ENCODE assay signal across 18 cellular contexts in the genomic region with DNA sequence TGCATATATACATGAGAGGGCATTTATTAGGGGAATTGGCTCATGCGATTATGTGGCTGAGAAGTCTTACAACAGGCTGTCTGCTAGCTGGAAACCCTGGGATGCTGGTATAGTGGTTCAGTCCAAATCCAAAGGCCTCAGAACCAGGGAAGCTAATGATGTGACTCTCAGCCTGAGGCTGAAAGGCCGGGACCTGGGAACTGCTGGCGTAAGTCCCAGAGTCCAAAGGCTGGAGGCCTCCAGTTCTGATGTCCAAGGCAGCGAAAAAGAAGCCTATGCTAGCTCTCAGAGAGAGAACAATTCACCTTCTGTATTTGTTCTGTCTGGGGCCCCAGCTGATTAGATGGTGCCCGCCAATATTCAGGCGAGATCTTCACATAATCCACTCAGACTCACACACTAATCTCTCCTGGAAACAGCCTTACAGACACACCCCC.
A peak's percentile ranks its signal among the peaks of the same experiment; 100 is the strongest.
DNase-seq lines count a peak whose midpoint lies in the region; ATAC-seq and TF ChIP-seq lines count a peak whose summit lies in the region.
"Had no signal": no experiment of that assay in that cellular context is flagged by ENCODE, and none has a peak within 500 bp of the region (broad histone marks: within the 10 kb centered on the region; RNA-seq: fewer than 3 reads in every experiment).

No MANE protein-coding gene starts in this region.

- H3K27me3 ChIP-seq in heart right ventricle, result no peaks in the 10 kb centered on the region
- H3K27me3 ChIP-seq: tibial artery had no signal

- no peak for TF ChIP-seq CTCF in heart right ventricle (IDR thresholded peaks at IDR 0.05)
- no peak for TF ChIP-seq CTCF in glutamatergic neuron (IDR thresholded peaks at IDR 0.05; ENCODE audit: partially characterized antibody, unreplicated experiment)

- H3K27ac ChIP-seq in heart right ventricle, result no peak overlapping the region
- H3K27ac ChIP-seq: tibial artery had no signal

- H3K36me3 Mint-ChIP-seq in glutamatergic neuron (ENCODE audit: unreplicated experiment), result peaks cover 5% of the 10 kb centered on the region
- peaks cover 17% of the 10 kb centered on the region for H3K36me3 Mint-ChIP-seq in activated naive CD4-positive, alpha-beta T cell treated with anti-CD3 and anti-CD28 coated beads for 36 hours (ENCODE audit: low read depth)

- CTCF ChIA-PET in activated naive CD4-positive, alpha-beta T cell treated with anti-CD3 and anti-CD28 coated beads for 36 hours (lab: Charles Lee), result no interaction called here

- H3K9me3 Mint-ChIP-seq in glutamatergic neuron (ENCODE audit: unreplicated experiment), result no peaks in the 10 kb centered on the region
- no peaks in the 10 kb centered on the region for H3K9me3 Mint-ChIP-seq in activated naive CD4-positive, alpha-beta T cell treated with anti-CD3 and anti-CD28 coated beads for 36 hours
- H3K9me3 Mint-ChIP-seq: activated T-cell treated with anti-CD3 and anti-CD28 coated beads, Interleukin-2, amount 50 U/mL, for 4 hours; CD8-positive, alpha-beta T cell had no signal

- no peak for DNase-seq in heart right ventricle
- no peak for DNase-seq in left ventricle myocardium superior
- no peak for DNase-seq in glutamatergic neuron
- peak; percentile 45 for DNase-seq in occipital lobe (lab: John Stamatoyannopoulos, UW)
- DNase-seq in NCI-H2227 treated with DMSO at 0.1 percent for 48 hours (lab: John Stamatoyannopoulos, UW), result no peak
- DNase-seq in activated naive CD4-positive, alpha-beta T cell treated with anti-CD3 and anti-CD28 coated beads for 36 hours, result no peak
- DNase-seq in KBM-7, result no peak
- no peak for DNase-seq in NAMALWA (ENCODE audit: low spot score)
- DNase-seq: activated CD4-positive, alpha-beta T cell treated with anti-CD3 and anti-CD28 coated beads for 36 hours; activated T-cell treated with anti-CD3 and anti-CD28 coated beads, Interleukin-2, amount 50 U/mL, for 4 hours; CD8-positive, alpha-beta T cell; cortex of kidney; mammary epithelial cell; NCI-H187 treated with DMSO at 0.1 percent for 48 hours; NCI-H524 treated with DMSO at 0.1 percent for 48 hours; RPMI8226; T-helper 2 cell; tibial artery had no signal

- peaks cover 54% of the 10 kb centered on the region for H3K4me1 Mint-ChIP-seq in glutamatergic neuron (ENCODE audit: low read depth, unreplicated experiment)
- peaks cover 2% of the 10 kb centered on the region for H3K4me1 Mint-ChIP-seq in activated naive CD4-positive, alpha-beta T cell treated with anti-CD3 and anti-CD28 coated beads for 36 hours (ENCODE audit: low read depth)

- H3K27ac Mint-ChIP-seq in glutamatergic neuron (ENCODE audit: unreplicated experiment), result peak overlapping the region; percentile 26
- H3K27ac Mint-ChIP-seq in activated naive CD4-positive, alpha-beta T cell treated with anti-CD3 and anti-CD28 coated beads for 36 hours, result no peak overlapping the region
- H3K27ac Mint-ChIP-seq: activated CD4-positive, alpha-beta T cell treated with anti-CD3 and anti-CD28 coated beads for 36 hours; CD8-positive, alpha-beta T cell had no signal

- no peak overlapping the region for H3K4me3 Mint-ChIP-seq in glutamatergic neuron (ENCODE audit: unreplicated experiment)
- H3K4me3 Mint-ChIP-seq in activated naive CD4-positive, alpha-beta T cell treated with anti-CD3 and anti-CD28 coated beads for 36 hours, result no peak overlapping the region
- H3K4me3 Mint-ChIP-seq: activated CD4-positive, alpha-beta T cell treated with anti-CD3 and anti-CD28 coated beads for 36 hours; activated T-cell treated with anti-CD3 and anti-CD28 coated beads, Interleukin-2, amount 50 U/mL, for 4 hours; CD8-positive, alpha-beta T cell had no signal

- in situ Hi-C loops in KBM-7 (cut with MboI; ENCODE audit: low pct_unique_long_range_greater_than_20kb, low sequenced_read_pairs), result no loop called here

- peaks cover 0 to 12% (median 4%) of the 10 kb centered on the region in 9 donors for H3K4me1 ChIP-seq in heart right ventricle

- intact Hi-C loops in heart right ventricle (cut with DNase I), result no loop called here
- intact Hi-C loops in left ventricle myocardium superior (cut with micrococcal nuclease), result no loop called here
- intact Hi-C loops in activated naive CD4-positive, alpha-beta T cell treated with anti-CD3 and anti-CD28 coated beads for 36 hours (cut with micrococcal nuclease), result no loop called here

- WGBS in heart right ventricle, 2 donors, result 64 to 77% methylated on average over 6 of the region's 6 CpGs

- H3K27me3 Mint-ChIP-seq in glutamatergic neuron (ENCODE audit: unreplicated experiment), result peaks cover 5% of the 10 kb centered on the region
- no peaks in the 10 kb centered on the region for H3K27me3 Mint-ChIP-seq in activated naive CD4-positive, alpha-beta T cell treated with anti-CD3 and anti-CD28 coated beads for 36 hours (ENCODE audit: low read depth)
- H3K27me3 Mint-ChIP-seq: activated CD4-positive, alpha-beta T cell treated with anti-CD3 and anti-CD28 coated beads for 36 hours had no signal

- H3K9me3 ChIP-seq in heart right ventricle, result no peaks in the 10 kb centered on the region
- H3K9me3 ChIP-seq: tibial artery had no signal

- H3K4me3 ChIP-seq in heart right ventricle, result no peak overlapping the region
- H3K4me3 ChIP-seq: tibial artery had no signal

- ATAC-seq in heart right ventricle, result peak in 5 of 8 donors; percentile 18 to 46 (median 35)
- no peak for ATAC-seq in left ventricle myocardium superior
- ATAC-seq: activated CD4-positive, alpha-beta T cell treated with anti-CD3 and anti-CD28 coated beads for 36 hours; activated T-cell treated with anti-CD3 and anti-CD28 coated beads, Interleukin-2, amount 50 U/mL, for 4 hours; CD8-positive, alpha-beta T cell had no signal

- peaks cover 0 to 10% (median 0%) of the 10 kb centered on the region in 9 donors for H3K36me3 ChIP-seq in heart right ventricle
